In genomic region chr20:5180421-5180820, GRCh38 we compare ENCODE assay signal across 19 cellular contexts. TPM values are rescaled to one million over a fixed set of nuclear protein-coding genes. Genes with fewer than 3 reads are reported as not detected.
DNase-seq lines count a peak whose midpoint lies in the region; ATAC-seq and TF ChIP-seq lines count a peak whose summit lies in the region.
"Had no signal": no experiment of that assay in that cellular context is flagged by ENCODE, and none has a peak within 500 bp of the region (broad histone marks: within the 10 kb centered on the region; RNA-seq: fewer than 3 reads in every experiment).

No MANE protein-coding gene starts in this region.

- peak overlapping the region; percentile 65 for H3K27ac Mint-ChIP-seq in activated T-cell treated with anti-CD3 and anti-CD28 coated beads, Interleukin-2, amount 50 U/mL, for 24 hours
- H3K27ac Mint-ChIP-seq in endothelial cell (ENCODE audit: unreplicated experiment), result peak overlapping the region; percentile 19
- H3K27ac Mint-ChIP-seq: CD8-positive, alpha-beta T cell; HFFc6; IgD-negative memory B cell had no signal

- no peak for ATAC-seq in HG03439 (IDR thresholded peaks at IDR 0.05; ENCODE audit: unreplicated experiment)
- ATAC-seq: CD8-positive, alpha-beta T cell had no signal

- intact Hi-C loops in ascending aorta (cut with DNase I), result no loop called here

- H4K20me1 ChIP-seq in smooth muscle cell (ENCODE audit: low read depth), result no peaks in the 10 kb centered on the region

- no peak for DNase-seq in activated T-cell treated with anti-CD3 and anti-CD28 coated beads, Interleukin-2, amount 50 U/mL, for 24 hours
- DNase-seq in activated T-cell treated with anti-CD3 and anti-CD28 coated beads, Interleukin-2, amount 50 U/mL, for 48 hours, result no peak
- DNase-seq in ascending aorta (ENCODE audit: low spot score in 2 of 2), result no peak
- DNase-seq in endothelial cell (ENCODE audit: low spot score), result no peak
- DNase-seq in smooth muscle cell (lab: John Stamatoyannopoulos, UW; ENCODE audit: unreplicated experiment), result no peak
- DNase-seq in GM10266 (ENCODE audit: extremely low spot score), result no peak
- DNase-seq in activated CD8-positive, alpha-beta memory T cell treated with anti-CD3 and anti-CD28 coated beads for 24 hours, result no peak
- DNase-seq: BE2C; CD8-positive, alpha-beta T cell; DMS79; HFFc6; NCI-H2029; NCI-H2171 treated with DMSO at 0.1 percent for 48 hours; NCI-H446 treated with DMSO at 0.1 percent for 48 hours; NK-92 treated with Interleukin-12 subunit alpha and Interleukin-12 subunit beta, amount 100 ng/mL, for 24 hours; OCI-M1 had no signal

- H3K4me1 ChIP-seq in ascending aorta (peaks cover 16 to 39% of the 10 kb centered on the region in 2 donors), smooth muscle cell (ENCODE audit: low read depth) (no peaks in the 10 kb centered on the region)

- H3F3A ChIP-seq in smooth muscle cell (ENCODE audit: low read depth), result no peaks in the 10 kb centered on the region

- H3K36me3 Mint-ChIP-seq in activated T-cell treated with anti-CD3 and anti-CD28 coated beads, Interleukin-2, amount 50 U/mL, for 24 hours (ENCODE audit: low read depth), result peaks cover 86% of the 10 kb centered on the region
- H3K36me3 Mint-ChIP-seq in endothelial cell (ENCODE audit: low read depth, unreplicated experiment), result peaks cover 44% of the 10 kb centered on the region

- no peak overlapping the region for H3K9ac ChIP-seq in smooth muscle cell (ENCODE audit: low read depth)

- H3K27me3 ChIP-seq in ascending aorta (no peaks in the 10 kb centered on the region), smooth muscle cell (ENCODE audit: low read depth) (no peaks in the 10 kb centered on the region)
- H3K27me3 ChIP-seq: BE2C had no signal

- 28% methylated on average over 1 of the region's 1 CpG for WGBS in smooth muscle cell (ENCODE audit: low lambda C conversion rate)

- H2AFZ ChIP-seq in smooth muscle cell (ENCODE audit: low read depth), result no peak overlapping the region

- no peak overlapping the region for H3K4me2 ChIP-seq in smooth muscle cell

- H3K4me1 Mint-ChIP-seq in activated T-cell treated with anti-CD3 and anti-CD28 coated beads, Interleukin-2, amount 50 U/mL, for 24 hours (ENCODE audit: low read depth), result peaks cover 1% of the 10 kb centered on the region
- peaks cover 50% of the 10 kb centered on the region for H3K4me1 Mint-ChIP-seq in endothelial cell (ENCODE audit: unreplicated experiment)

- no peaks in the 10 kb centered on the region for H3K9me3 Mint-ChIP-seq in activated T-cell treated with anti-CD3 and anti-CD28 coated beads, Interleukin-2, amount 50 U/mL, for 24 hours
- no peaks in the 10 kb centered on the region for H3K9me3 Mint-ChIP-seq in endothelial cell (ENCODE audit: unreplicated experiment)
- H3K9me3 Mint-ChIP-seq: CD8-positive, alpha-beta T cell; HFFc6; IgD-negative memory B cell had no signal

- H3K36me3 ChIP-seq in ascending aorta (peaks cover 31 to 55% of the 10 kb centered on the region in 2 donors), smooth muscle cell (ENCODE audit: low read depth) (no peaks in the 10 kb centered on the region)

- H3K9me3 ChIP-seq in ascending aorta (no peaks in the 10 kb centered on the region), smooth muscle cell (replicated peaks; ENCODE audit: low read depth) (no peaks in the 10 kb centered on the region)
- H3K9me3 ChIP-seq: BE2C had no signal

- TF ChIP-seq CTCF in ascending aorta (IDR thresholded peaks at IDR 0.05), result no peak
- TF ChIP-seq CTCF in endothelial cell (IDR thresholded peaks at IDR 0.05; ENCODE audit: unreplicated experiment), result no peak
- TF ChIP-seq CTCF in smooth muscle cell (IDR thresholded peaks at IDR 0.05; ENCODE audit: borderline replicate concordance, insufficient read depth, poor library complexity, severe bottlenecking), result no peak
- no peak for TF ChIP-seq CTCF in GM10266 (IDR thresholded peaks at IDR 0.05; ENCODE audit: control insufficient read depth, insufficient read depth, low read depth, missing control alignments)

- H3K4me3 ChIP-seq in ascending aorta (peak overlapping the region in 1 of 2 donors; percentile 53), smooth muscle cell (no peak overlapping the region)

- no peaks in the 10 kb centered on the region for H3K27me3 Mint-ChIP-seq in activated T-cell treated with anti-CD3 and anti-CD28 coated beads, Interleukin-2, amount 50 U/mL, for 24 hours
- H3K27me3 Mint-ChIP-seq in endothelial cell (ENCODE audit: unreplicated experiment), result peaks cover 4% of the 10 kb centered on the region
- H3K27me3 Mint-ChIP-seq: IgD-negative memory B cell had no signal

- no peak overlapping the region for H3K4me3 Mint-ChIP-seq in activated T-cell treated with anti-CD3 and anti-CD28 coated beads, Interleukin-2, amount 50 U/mL, for 24 hours
- H3K4me3 Mint-ChIP-seq in endothelial cell (ENCODE audit: unreplicated experiment), result no peak overlapping the region
- H3K4me3 Mint-ChIP-seq: CD8-positive, alpha-beta T cell; HFFc6; IgD-negative memory B cell had no signal

- H3K27ac ChIP-seq in ascending aorta (peak overlapping the region; percentile 71 to 81), smooth muscle cell (ENCODE audit: low read depth) (peak overlapping the region; percentile 11)
- H3K27ac ChIP-seq: 22Rv1 had no signal

- no peaks in the 10 kb centered on the region for H3K79me2 ChIP-seq in smooth muscle cell (ENCODE audit: low read depth)

RNA-seq across cellular contexts. Expression of gene CDS2, which starts 53.6 kb away (rescaled TPM):
- total RNA-seq in ascending aorta (41.4 TPM), endothelial cell (ENCODE audit: unreplicated experiment) (130 TPM), smooth muscle cell (20.3 and 24.9 TPM in 2 replicates)
- 25.9 and 32.4 TPM in 2 replicates for polyA plus RNA-seq in smooth muscle cell
